Comparison of ENCODE assay signal across 23 cellular contexts in the genomic region with DNA sequence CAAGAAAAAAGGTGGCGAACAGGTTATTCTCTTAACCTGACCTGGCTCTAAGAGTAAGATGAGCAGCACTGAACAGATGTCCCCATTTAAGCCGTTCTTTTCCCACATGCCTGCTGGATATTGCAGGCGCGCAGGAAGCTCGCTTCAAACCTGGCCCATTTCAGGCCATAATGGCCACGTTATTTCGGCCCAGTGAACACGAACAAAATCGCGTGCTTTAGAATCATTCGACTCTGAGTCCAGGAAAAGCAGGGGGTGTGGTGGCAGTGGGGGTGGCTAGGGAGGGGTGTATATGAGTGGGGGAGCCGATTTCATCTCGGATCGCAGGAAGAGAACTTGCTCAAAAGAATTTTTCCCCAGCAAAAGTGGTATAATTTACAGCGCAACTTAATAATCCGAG. TPM values are rescaled to one million over a fixed set of nuclear protein-coding genes. Genes with fewer than 3 reads are reported as not detected.
A peak's percentile ranks its signal among the peaks of the same experiment; 100 is the strongest.
DNase-seq lines count a peak whose midpoint lies in the region; ATAC-seq and TF ChIP-seq lines count a peak whose summit lies in the region.
"Had no signal": no experiment of that assay in that cellular context is flagged by ENCODE, and none has a peak within 500 bp of the region (broad histone marks: within the 10 kb centered on the region; RNA-seq: fewer than 3 reads in every experiment).

No MANE protein-coding gene starts in this region.

- no peak overlapping the region for H2AK5ac ChIP-seq in trophoblast cell (ENCODE audit: low read length)

- no peak overlapping the region for H3K14ac ChIP-seq in trophoblast cell (ENCODE audit: low read length)

- no peak overlapping the region for H3K4ac ChIP-seq in trophoblast cell (ENCODE audit: low read depth, low read length)

- H4K12ac ChIP-seq in trophoblast cell (ENCODE audit: low read depth, low read length), result no peak overlapping the region

- CTCF ChIA-PET in CD4-positive, alpha-beta memory T cell (lab: Charles Lee; ENCODE audit: partially characterized antibody), result no interaction called here

- no peak overlapping the region for H2AFZ ChIP-seq in trophoblast cell (ENCODE audit: insufficient read depth, low read length, poor library complexity)

- H2BK120ac ChIP-seq in trophoblast cell (ENCODE audit: insufficient read depth, low read length, poor library complexity), result no peak overlapping the region

- H3K4me3 Mint-ChIP-seq in activated CD4-positive, alpha-beta T cell treated with anti-CD3 and anti-CD28 coated beads, Interleukin-2, amount 10 ng/mL, durations not matched to agents 24 days and 14 days, result no peak overlapping the region
- H3K4me3 Mint-ChIP-seq in CD4-positive, alpha-beta memory T cell, result no peak overlapping the region
- H3K4me3 Mint-ChIP-seq: activated CD4-positive, alpha-beta T cell treated with anti-CD3 and anti-CD28 coated beads for 36 hours had no signal

- POLR2A ChIA-PET in CD4-positive, alpha-beta memory T cell (lab: Charles Lee; ENCODE audit: partially characterized antibody), result no interaction called here

- no peak for ATAC-seq in RWPE2 (ENCODE audit: low read depth)
- ATAC-seq: activated CD4-positive, alpha-beta T cell treated with anti-CD3 and anti-CD28 coated beads for 36 hours; foreskin keratinocyte; left lung; Panc1; right lobe of liver had no signal

- in situ Hi-C loops in transverse colon (cut with MboI; ENCODE audit: low pct_ligation_motif_present in 1 of 4, low pct_unique_long_range_greater_than_20kb in 1 of 4, low sequenced_read_pairs in 3 of 4), result loop anchor here (25.0 kb wide), 3 partner anchors 444 to 719 kb away; no protein-coding TSS in a partner anchor

- DNase-seq in activated CD4-positive, alpha-beta T cell treated with anti-CD3 and anti-CD28 coated beads, Interleukin-2, amount 10 ng/mL, durations not matched to agents 24 days and 14 days, result peak; percentile 49
- DNase-seq in activated CD4-positive, alpha-beta T cell treated with anti-CD3 and anti-CD28 coated beads, Interleukin-2, amount 50 U/mL, for 4 hours, result no peak
- DNase-seq in RWPE2 (ENCODE audit: low spot score) (no peak), transverse colon (no peak), trophoblast cell (no peak), NOMO-1 treated with dmso at 0.1 percent for 144 hours (lab: John Stamatoyannopoulos, UW; ENCODE audit: unreplicated experiment) (no peak)
- DNase-seq in CD4-positive, alpha-beta memory T cell, result no peak
- DNase-seq: activated CD4-positive, alpha-beta T cell treated with anti-CD3 and anti-CD28 coated beads for 36 hours; activated gamma-delta T cell; amniotic stem cell; DMS79; foreskin keratinocyte; left lung; MM.1S; NCI-H2029; NCI-H526 treated with DMSO at 0.1 percent for 48 hours; right lobe of liver; stimulated activated naive CD4-positive, alpha-beta T cell had no signal

- H3K4me3 ChIP-seq in RWPE2 (ENCODE audit: severe bottlenecking) (peak overlapping the region; percentile 2), iPS-15b (ENCODE audit: low read depth, low read length) (peak overlapping the region; percentile 37), transverse colon (no peak overlapping the region), trophoblast cell (ENCODE audit: low read depth, low read length) (no peak overlapping the region)
- no peak overlapping the region for H3K4me3 ChIP-seq in CD4-positive, alpha-beta memory T cell (ENCODE audit: low read length in 2 of 2)
- H3K4me3 ChIP-seq: left lung, right lobe of liver, SK-N-MC, tibial nerve had no signal

- H3K9me3 ChIP-seq in RWPE2 (ENCODE audit: severe bottlenecking) (no peaks in the 10 kb centered on the region), iPS-15b (ENCODE audit: control insufficient read depth, insufficient read depth, low read length) (no peaks in the 10 kb centered on the region), transverse colon (no peaks in the 10 kb centered on the region), trophoblast cell (ENCODE audit: insufficient read depth, low read depth, low read length) (peaks cover 4% of the 10 kb centered on the region)
- no peaks in the 10 kb centered on the region for H3K9me3 ChIP-seq in CD4-positive, alpha-beta memory T cell (ENCODE audit: control insufficient read depth in 1 of 2, low read length in 2 of 2)
- H3K9me3 ChIP-seq: left lung, right lobe of liver, tibial nerve had no signal

- H3K9ac ChIP-seq in iPS-15b (ENCODE audit: low read depth, low read length) (no peak overlapping the region), trophoblast cell (ENCODE audit: low read length) (no peak overlapping the region)

- H3K4me2 ChIP-seq in trophoblast cell (ENCODE audit: low read length), result no peak overlapping the region

- no peak overlapping the region for H4K8ac ChIP-seq in trophoblast cell (ENCODE audit: low read depth, low read length)

- H3K79me2 ChIP-seq in trophoblast cell (ENCODE audit: control insufficient read depth, insufficient read depth, low read length, poor library complexity), result no peaks in the 10 kb centered on the region

- TF ChIP-seq POLR2A in transverse colon (IDR thresholded peaks at IDR 0.05), result no peak

- H3K79me1 ChIP-seq in trophoblast cell (ENCODE audit: low read length), result no peaks in the 10 kb centered on the region

- peaks cover 78% of the 10 kb centered on the region for H3K27me3 Mint-ChIP-seq in activated CD4-positive, alpha-beta T cell treated with anti-CD3 and anti-CD28 coated beads, Interleukin-2, amount 10 ng/mL, durations not matched to agents 24 days and 14 days
- peaks cover 57 to 60% of the 10 kb centered on the region in 2 donors for H3K27me3 Mint-ChIP-seq in CD4-positive, alpha-beta memory T cell

- H3K27ac Mint-ChIP-seq in activated CD4-positive, alpha-beta T cell treated with anti-CD3 and anti-CD28 coated beads, Interleukin-2, amount 10 ng/mL, durations not matched to agents 24 days and 14 days, result no peak overlapping the region
- peak overlapping the region in 2 of 7 donors; percentile 17 to 76 for H3K27ac Mint-ChIP-seq in CD4-positive, alpha-beta memory T cell
- H3K27ac Mint-ChIP-seq: activated CD4-positive, alpha-beta T cell treated with anti-CD3 and anti-CD28 coated beads for 36 hours had no signal

- H3K36me3 ChIP-seq in RWPE2 (ENCODE audit: low read depth) (no peaks in the 10 kb centered on the region; the same call in 1 of the 2 replicates), iPS-15b (ENCODE audit: control insufficient read depth, insufficient read depth, low read length) (no peaks in the 10 kb centered on the region), transverse colon (no peaks in the 10 kb centered on the region), trophoblast cell (ENCODE audit: control insufficient read depth in 1 of 2, insufficient read depth in 2 of 2, low read length in 2 of 2) (no peaks in the 10 kb centered on the region)
- no peaks in the 10 kb centered on the region for H3K36me3 ChIP-seq in CD4-positive, alpha-beta memory T cell (ENCODE audit: insufficient read depth, low read length)
- H3K36me3 ChIP-seq: left lung, right lobe of liver, tibial nerve had no signal

- intact Hi-C loops in activated CD4-positive, alpha-beta T cell treated with anti-CD3 and anti-CD28 coated beads, Interleukin-2, amount 10 ng/mL, durations not matched to agents 24 days and 14 days (cut with micrococcal nuclease), result no loop called here
- intact Hi-C loops in transverse colon (cut with DNase I; ENCODE audit: low total_unique reads), result loop anchor here (10.0 kb wide), 1 partner anchor 632 kb away; a partner anchor contains a TSS
- intact Hi-C loops in CD4-positive, alpha-beta memory T cell (cut with micrococcal nuclease), result no loop called here

- no peak overlapping the region for H4K91ac ChIP-seq in trophoblast cell (ENCODE audit: low read depth, low read length)

- H2BK5ac ChIP-seq in trophoblast cell (ENCODE audit: low read depth, low read length, poor library complexity), result no peak overlapping the region

- TF ChIP-seq CTCF in RWPE2 (IDR thresholded peaks at IDR 0.05; ENCODE audit: poor library complexity, severe bottlenecking), result no peak
- TF ChIP-seq CTCF in transverse colon (IDR thresholded peaks at IDR 0.05), result no peak

- H3K27me3 ChIP-seq in RWPE2 (ENCODE audit: insufficient read depth, poor library complexity, severe bottlenecking) (peaks cover 78% of the 10 kb centered on the region), iPS-15b (ENCODE audit: control insufficient read depth, insufficient read depth, low read length) (peaks cover 78% of the 10 kb centered on the region), transverse colon (peaks cover 98% of the 10 kb centered on the region), trophoblast cell (ENCODE audit: insufficient read depth, low read length) (peaks cover 65% of the 10 kb centered on the region)
- H3K27me3 ChIP-seq in CD4-positive, alpha-beta memory T cell (ENCODE audit: insufficient read depth, low read length), result peaks cover 76% of the 10 kb centered on the region

- H3K36me3 Mint-ChIP-seq in activated CD4-positive, alpha-beta T cell treated with anti-CD3 and anti-CD28 coated beads, Interleukin-2, amount 10 ng/mL, durations not matched to agents 24 days and 14 days (ENCODE audit: low read depth), result peaks cover 5% of the 10 kb centered on the region
- H3K36me3 Mint-ChIP-seq in CD4-positive, alpha-beta memory T cell, result peaks cover 4 to 7% of the 10 kb centered on the region in 2 donors

- H3K4me1 Mint-ChIP-seq in activated CD4-positive, alpha-beta T cell treated with anti-CD3 and anti-CD28 coated beads, Interleukin-2, amount 10 ng/mL, durations not matched to agents 24 days and 14 days, result peaks cover 9% of the 10 kb centered on the region
- peaks cover 5 to 21% (median 9%) of the 10 kb centered on the region in 4 donors for H3K4me1 Mint-ChIP-seq in CD4-positive, alpha-beta memory T cell

- H3K18ac ChIP-seq in trophoblast cell (ENCODE audit: low read length), result no peak overlapping the region

- no peak overlapping the region for H2BK12ac ChIP-seq in trophoblast cell (ENCODE audit: low read length)

- 10 to 24% methylated on average over 2 to 16 of the region's 16 CpGs for WGBS in transverse colon (ENCODE audit: low coverage in 1 of 2), 2 donors
- no CpG with 5 or more reads among the region's 16 CpGs for WGBS in trophoblast cell (ENCODE audit: extremely low coverage, insufficient coverage, insufficient read length)

- H3K4me1 ChIP-seq in RWPE2 (ENCODE audit: insufficient read depth, poor library complexity, severe bottlenecking) (peaks cover 13% of the 10 kb centered on the region), iPS-15b (ENCODE audit: control insufficient read depth, insufficient read depth, low read length) (peaks cover 40% of the 10 kb centered on the region), transverse colon (peaks cover 7 to 18% (median 14%) of the 10 kb centered on the region in 4 donors), trophoblast cell (ENCODE audit: control insufficient read depth in 1 of 2, insufficient read depth in 2 of 2, low read length in 2 of 2) (peaks cover 0 to 7% of the 10 kb centered on the region in 2 experiments)
- peaks cover 15% of the 10 kb centered on the region for H3K4me1 ChIP-seq in CD4-positive, alpha-beta memory T cell (ENCODE audit: insufficient read depth, low read length)
- H3K4me1 ChIP-seq: foreskin keratinocyte had no signal

- H3K23ac ChIP-seq in trophoblast cell (ENCODE audit: low read length), result no peak overlapping the region

- H3K27ac ChIP-seq in RWPE2 (ENCODE audit: poor library complexity, severe bottlenecking) (peak overlapping the region; percentile 72), transverse colon (no peak overlapping the region), trophoblast cell (ENCODE audit: low read depth, low read length) (no peak overlapping the region)
- H3K27ac ChIP-seq in CD4-positive, alpha-beta memory T cell (ENCODE audit: low read depth, low read length), result no peak overlapping the region
- H3K27ac ChIP-seq: foreskin keratinocyte, left lung, right lobe of liver, SK-N-MC, tibial nerve had no signal

- no peak for TF ChIP-seq EP300 in transverse colon (IDR thresholded peaks at IDR 0.05; ENCODE audit: low read depth)

- H3K9me3 Mint-ChIP-seq in activated CD4-positive, alpha-beta T cell treated with anti-CD3 and anti-CD28 coated beads, Interleukin-2, amount 10 ng/mL, durations not matched to agents 24 days and 14 days, result peaks cover 14% of the 10 kb centered on the region
- peaks cover 5 to 55% (median 38%) of the 10 kb centered on the region in 8 donors for H3K9me3 Mint-ChIP-seq in CD4-positive, alpha-beta memory T cell

RNA-seq across cellular contexts. Expression of a gene that starts 6.6 kb away (rescaled TPM):
- total RNA-seq in activated CD4-positive, alpha-beta T cell treated with anti-CD3 and anti-CD28 coated beads, Interleukin-2, amount 10 ng/mL, durations not matched to agents 24 days and 14 days, result not detected in 2 replicates
- not detected for total RNA-seq in transverse colon
- total RNA-seq in CD4-positive, alpha-beta memory T cell, result not detected
- not detected for polyA plus RNA-seq in CD4-positive, alpha-beta memory T cell
- polyA plus RNA-seq in trophoblast cell (2013), result 0.03 TPM in 1 of 2 replicates, not detected in the other
- total RNA-seq: activated CD4-positive, alpha-beta T cell treated with anti-CD3 and anti-CD28 coated beads for 36 hours; foreskin keratinocyte; left lung; osteoblast; right lobe of liver had no signal
- polyA plus RNA-seq: foreskin keratinocyte had no signal

Comparison
In these comparisons a context has a peak if more than half of its experiments do, and no peak if none do; other contexts are left out.
1. H3K4me3 ChIP-seq: peak in RWPE2 (single experiment) and iPS-15b (single experiment); none in transverse colon (0 of 4), CD4-positive, alpha-beta memory T cell (0 of 2) and trophoblast cell (single experiment).